ENCODE assay signal across 11 cellular contexts in genomic region chr13:48160879-48161278, GRCh38.
A peak's percentile ranks its signal among the peaks of the same experiment; 100 is the strongest.
DNase-seq lines count a peak whose midpoint lies in the region; ATAC-seq and TF ChIP-seq lines count a peak whose summit lies in the region.
"Had no signal": no experiment of that assay in that cellular context is flagged by ENCODE, and none has a peak within 500 bp of the region (broad histone marks: within the 10 kb centered on the region; RNA-seq: fewer than 3 reads in every experiment).

No MANE protein-coding gene starts in this region.

- H3K36me3 Mint-ChIP-seq in CD4-positive, alpha-beta memory T cell, result no peaks in the 10 kb centered on the region

- no peaks in the 10 kb centered on the region for H3K9me3 ChIP-seq in CD4-positive, alpha-beta memory T cell (ENCODE audit: control insufficient read depth in 1 of 2, low read length in 2 of 2)
- no peaks in the 10 kb centered on the region for H3K9me3 ChIP-seq in neutrophil
- no peaks in the 10 kb centered on the region for H3K9me3 ChIP-seq in WERI-Rb-1 (ENCODE audit: severe bottlenecking)

- H3K27me3 ChIP-seq in CD4-positive, alpha-beta memory T cell (ENCODE audit: insufficient read depth, low read length), result no peaks in the 10 kb centered on the region
- H3K27me3 ChIP-seq in neutrophil, result no peaks in the 10 kb centered on the region
- H3K27me3 ChIP-seq in WERI-Rb-1 (ENCODE audit: insufficient read depth, low read depth, severe bottlenecking), result no peaks in the 10 kb centered on the region

- H3K4me1 Mint-ChIP-seq in CD4-positive, alpha-beta memory T cell, result peaks cover 21 to 55% (median 37%) of the 10 kb centered on the region in 4 donors

- peak overlapping the region in 3 of 7 donors; percentile 69 to 78 (median 72) for H3K27ac Mint-ChIP-seq in CD4-positive, alpha-beta memory T cell

- H3K27ac ChIP-seq in CD4-positive, alpha-beta memory T cell (ENCODE audit: low read depth, low read length), result no peak overlapping the region
- H3K27ac ChIP-seq in neutrophil, result peak overlapping the region; percentile 99
- H3K27ac ChIP-seq in WERI-Rb-1, result no peak overlapping the region

- no peak for DNase-seq in CD4-positive, alpha-beta memory T cell
- DNase-seq in NCI-H446 treated with DMSO at 0.1 percent for 48 hours (lab: John Stamatoyannopoulos, UW), result peak; percentile 84
- peak; percentile 58 for DNase-seq in epithelial cell of proximal tubule (ENCODE audit: low read depth)
- DNase-seq in NCI-H2196 treated with DMSO at 0.1 percent for 48 hours (lab: John Stamatoyannopoulos, UW; ENCODE audit: unreplicated experiment), result no peak
- DNase-seq in WERI-Rb-1, result no peak
- DNase-seq: activated T-cell treated with anti-CD3 and anti-CD28 coated beads, Interleukin-2, amount 50 U/mL, for 4 hours; midbrain; NCI-H69 had no signal

- intact Hi-C loops in CD4-positive, alpha-beta memory T cell (cut with micrococcal nuclease), result no loop called here

- ATAC-seq in GM19452 (IDR thresholded peaks at IDR 0.05; ENCODE audit: unreplicated experiment) (no peak), HG03354 (IDR thresholded peaks at IDR 0.05; ENCODE audit: poor library complexity, severe bottlenecking, unreplicated experiment) (no peak)
- ATAC-seq: activated T-cell treated with anti-CD3 and anti-CD28 coated beads, Interleukin-2, amount 50 U/mL, for 4 hours had no signal

- H3K9me3 Mint-ChIP-seq in CD4-positive, alpha-beta memory T cell, result no peaks in the 10 kb centered on the region
- H3K9me3 Mint-ChIP-seq: activated T-cell treated with anti-CD3 and anti-CD28 coated beads, Interleukin-2, amount 50 U/mL, for 4 hours had no signal

- TF ChIP-seq CTCF in epithelial cell of proximal tubule (conservative IDR thresholded peaks at IDR 0.05; ENCODE audit: low read depth, low read length) (no peak), neutrophil (IDR thresholded peaks at IDR 0.05) (no peak), WERI-Rb-1 (IDR thresholded peaks at IDR 0.05; ENCODE audit: low read depth, low read length) (no peak)

- POLR2A ChIA-PET in CD4-positive, alpha-beta memory T cell (lab: Charles Lee; ENCODE audit: partially characterized antibody), result interaction anchor here (1.4 to 2.6 kb wide), 2 partner anchors 61 to 72 kb away, joined by 4 to 15 read pairs; partner anchors contain the start of gene ITM2B

- H3K4me3 ChIP-seq in CD4-positive, alpha-beta memory T cell (ENCODE audit: low read length in 2 of 2), result no peak overlapping the region
- H3K4me3 ChIP-seq in epithelial cell of proximal tubule (ENCODE audit: low read depth, low read length) (no peak overlapping the region), neutrophil (ENCODE audit: low read depth in 1 of 2, low read length in 1 of 2) (peak overlapping the region; percentile 50), WERI-Rb-1 (ENCODE audit: low read depth, low read length) (no peak overlapping the region)

- CTCF ChIA-PET in CD4-positive, alpha-beta memory T cell (lab: Charles Lee; ENCODE audit: partially characterized antibody), result interaction anchor here (0.8 to 1.6 kb wide), 2 partner anchors 60 to 70 kb away, joined by 3 read pairs; no protein-coding TSS in a partner anchor

- peak overlapping the region in 6 of 8 donors; percentile 9 to 53 (median 32) for H3K4me3 Mint-ChIP-seq in CD4-positive, alpha-beta memory T cell
- H3K4me3 Mint-ChIP-seq: activated T-cell treated with anti-CD3 and anti-CD28 coated beads, Interleukin-2, amount 50 U/mL, for 4 hours had no signal

- no peaks in the 10 kb centered on the region for H3K27me3 Mint-ChIP-seq in CD4-positive, alpha-beta memory T cell

- H3K4me1 ChIP-seq in CD4-positive, alpha-beta memory T cell (ENCODE audit: insufficient read depth, low read length), result peaks cover 46% of the 10 kb centered on the region
- peaks cover 85 to 95% of the 10 kb centered on the region in 2 experiments for H3K4me1 ChIP-seq in neutrophil (ENCODE audit: control insufficient read depth in 1 of 2, insufficient read depth in 1 of 2, low read depth in 1 of 2, low read length in 1 of 2)

- H3K36me3 ChIP-seq in CD4-positive, alpha-beta memory T cell (ENCODE audit: insufficient read depth, low read length), result no peaks in the 10 kb centered on the region
- H3K36me3 ChIP-seq in neutrophil (no peaks in the 10 kb centered on the region), WERI-Rb-1 (no peaks in the 10 kb centered on the region)

Comparison
In these comparisons a context has a peak if more than half of its experiments do, and no peak if none do; other contexts are left out.
1. DNase-seq: peak in NCI-H446 treated with DMSO at 0.1 percent for 48 hours (single experiment) and epithelial cell of proximal tubule (single experiment); none in CD4-positive, alpha-beta memory T cell (0 of 5), NCI-H2196 treated with DMSO at 0.1 percent for 48 hours (single experiment) and WERI-Rb-1 (single experiment).
2. H3K4me3 ChIP-seq: peak in neutrophil (2 of 2); none in CD4-positive, alpha-beta memory T cell (0 of 2), epithelial cell of proximal tubule (single experiment) and WERI-Rb-1 (single experiment).